15 cellular contexts compared by ENCODE assay signal in genomic region chr2:239190921-239191885, GRCh38.
DNase-seq lines count a peak whose midpoint lies in the region; ATAC-seq and TF ChIP-seq lines count a peak whose summit lies in the region.
"Had no signal": no experiment of that assay in that cellular context is flagged by ENCODE, and none has a peak within 500 bp of the region (broad histone marks: within the 10 kb centered on the region; RNA-seq: fewer than 3 reads in every experiment).

No MANE protein-coding gene starts in this region.

- H3K27me3 Mint-ChIP-seq in CD14-positive monocyte (ENCODE audit: low read depth in 3 of 3) = peaks cover 0 to 3% (median 0%) of the 10 kb centered on the region in 3 donors
- H3K27me3 Mint-ChIP-seq: progenitor cell of endocrine pancreas had no signal

- no peaks in the 10 kb centered on the region for H3K27me3 ChIP-seq in iPS-20b (ENCODE audit: insufficient read depth, low read length)
- no peaks in the 10 kb centered on the region for H3K27me3 ChIP-seq in esophagus muscularis mucosa
- H3K27me3 ChIP-seq: brain microvascular endothelial cell had no signal

- H3K9me3 Mint-ChIP-seq in CD14-positive monocyte = peaks cover 3 to 8% (median 7%) of the 10 kb centered on the region in 7 donors

- peaks cover 60 to 84% of the 10 kb centered on the region in 2 donors for H3K36me3 Mint-ChIP-seq in CD14-positive monocyte

- H3K9ac ChIP-seq in iPS-20b (ENCODE audit: low read depth, low read length) = no peak overlapping the region

- H3K4me1 ChIP-seq in iPS-20b (ENCODE audit: insufficient read depth, low read length) (no peaks in the 10 kb centered on the region), esophagus muscularis mucosa (peaks cover 4 to 47% (median 28%) of the 10 kb centered on the region in 4 donors)

- ATAC-seq in sciatic nerve (no peak), HG03097 (IDR thresholded peaks at IDR 0.05; ENCODE audit: low FRiP score, unreplicated experiment) (no peak), HG03571 (IDR thresholded peaks at IDR 0.05; ENCODE audit: unreplicated experiment) (no peak)
- ATAC-seq: GM12878 had no signal

- H3K9me3 ChIP-seq in iPS-20b (ENCODE audit: insufficient read depth, low read depth, low read length) = no peaks in the 10 kb centered on the region
- H3K9me3 ChIP-seq in esophagus muscularis mucosa = peaks cover 0 to 5% (median 0%) of the 10 kb centered on the region in 4 donors

- TF ChIP-seq POLR2A in esophagus muscularis mucosa (IDR thresholded peaks at IDR 0.05; ENCODE audit: low read depth) = no peak

- H3K27ac ChIP-seq in iPS-20b (ENCODE audit: low read length) = peak overlapping the region; percentile 28
- H3K27ac ChIP-seq in esophagus muscularis mucosa (replicated peaks in 1 of 4) = peak overlapping the region in 1 of 4 donors; percentile 13
- H3K27ac ChIP-seq: brain microvascular endothelial cell had no signal

- intact Hi-C loops in CD14-positive monocyte (cut with micrococcal nuclease) (no loop called here), sciatic nerve (cut with DNase I) (no loop called here), esophagus muscularis mucosa (cut with DNase I) (loop anchor here (5.0 kb wide), 1 partner anchor 34 kb away; no protein-coding TSS in a partner anchor)

- peaks cover 12% of the 10 kb centered on the region for H3K4me1 Mint-ChIP-seq in CD14-positive monocyte

- WGBS in esophagus muscularis mucosa = 87% methylated on average over 9 of the region's 15 CpGs

- DNase-seq in CD14-positive monocyte (ENCODE audit: low spot score) (no peak), sciatic nerve (ENCODE audit: low spot score) (peak; percentile 52), occipital lobe (lab: John Stamatoyannopoulos, UW) (no peak), esophagus muscularis mucosa (ENCODE audit: extremely low spot score) (no peak)
- DNase-seq in activated CD8-positive, alpha-beta memory T cell treated with anti-CD3 and anti-CD28 coated beads, Interleukin-2, amount 50 U/mL, for 4 hours = peak; percentile 8
- DNase-seq: activated naive CD4-positive, alpha-beta T cell treated with Interleukin-2 at 50 U/mL for 16 hours; brain microvascular endothelial cell; hippocampal formation; NCI-H1105 treated with DMSO at 0.1 percent for 48 hours; SW 1271 had no signal

- H3K36me3 ChIP-seq in iPS-20b (ENCODE audit: insufficient read depth, low read depth, low read length) (peaks cover 23% of the 10 kb centered on the region), esophagus muscularis mucosa (peaks cover 25 to 49% (median 43%) of the 10 kb centered on the region in 4 donors)

- H3K4me3 ChIP-seq in iPS-20b (ENCODE audit: low read length) (no peak overlapping the region), esophagus muscularis mucosa (no peak overlapping the region)
- H3K4me3 ChIP-seq: GM12878 had no signal

- TF ChIP-seq EP300 in esophagus muscularis mucosa (IDR thresholded peaks at IDR 0.05) = no peak

- no peak for TF ChIP-seq CTCF in CD14-positive monocyte (IDR thresholded peaks at IDR 0.05)
- TF ChIP-seq CTCF in esophagus muscularis mucosa (IDR thresholded peaks at IDR 0.05) = no peak

- no peak overlapping the region for H3K4me3 Mint-ChIP-seq in CD14-positive monocyte

- H3K27ac Mint-ChIP-seq in CD14-positive monocyte = peak overlapping the region in 5 of 7 donors; percentile 20 to 85 (median 30)
- H3K27ac Mint-ChIP-seq: progenitor cell of endocrine pancreas had no signal

Comparison
In these comparisons a context has a peak if more than half of its experiments do, and no peak if none do; other contexts are left out.
1. DNase-seq: peak in activated CD8-positive, alpha-beta memory T cell treated with anti-CD3 and anti-CD28 coated beads, Interleukin-2, amount 50 U/mL, for 4 hours (single experiment) and sciatic nerve (single experiment); none in CD14-positive monocyte (single experiment), occipital lobe (single experiment) and esophagus muscularis mucosa (single experiment).